In the genomic region with DNA sequence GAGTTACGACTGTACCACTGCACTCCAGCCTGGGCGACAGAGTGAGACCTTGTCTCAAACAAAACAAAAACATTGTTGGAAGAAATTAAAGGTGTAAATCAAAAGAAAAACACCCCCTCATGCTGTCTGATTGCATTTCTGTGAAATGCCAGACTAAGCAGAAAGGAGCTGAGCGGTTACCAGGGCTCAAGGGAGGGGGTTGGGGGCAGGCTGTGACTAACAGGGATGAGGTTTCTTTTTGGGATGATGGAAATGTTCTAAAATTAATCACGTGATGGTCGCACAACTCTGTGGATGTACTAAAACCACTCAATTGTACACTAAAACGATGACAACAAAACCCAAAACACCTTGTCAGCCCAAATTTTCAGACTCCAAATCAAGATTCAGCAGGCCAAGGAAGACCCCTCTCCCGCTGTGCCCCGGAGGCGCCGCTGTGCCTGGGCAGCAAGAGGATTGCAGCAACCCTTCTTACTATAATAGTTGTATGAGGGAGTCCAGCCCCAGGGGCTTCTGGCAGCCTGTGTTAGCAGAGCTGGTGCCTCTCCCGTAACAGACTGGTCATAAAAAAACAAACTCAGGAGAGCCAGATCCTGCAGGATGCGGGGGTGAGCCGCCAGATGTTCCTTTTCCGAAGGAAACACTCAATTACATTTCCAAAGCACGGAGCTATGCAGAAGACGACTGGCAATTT, we compare ENCODE assay signal across 11 cellular contexts. TPM values are rescaled to one million over a fixed set of nuclear protein-coding genes. Genes with fewer than 3 reads are reported as not detected.
A peak's percentile ranks its signal among the peaks of the same experiment; 100 is the strongest.
DNase-seq lines count a peak whose midpoint lies in the region; ATAC-seq and TF ChIP-seq lines count a peak whose summit lies in the region.
"Had no signal": no experiment of that assay in that cellular context is flagged by ENCODE, and none has a peak within 500 bp of the region (broad histone marks: within the 10 kb centered on the region; RNA-seq: fewer than 3 reads in every experiment).

No MANE protein-coding gene starts in this region.

- DNase-seq in IMR-90 (peak; percentile 90), colonic mucosa (no peak), stomach (no peak)
- DNase-seq: activated naive CD4-positive, alpha-beta T cell treated with anti-CD3 and anti-CD28 coated beads, Interleukin-2, amount 10 ng/mL, durations not matched to agents 7 days and 5 days; foreskin melanocyte; naive B cell had no signal

- no peaks in the 10 kb centered on the region for H3K9me3 ChIP-seq in IMR-90 (ENCODE audit: control insufficient read depth, insufficient read depth, low read length)
- H3K9me3 ChIP-seq in colonic mucosa: no peaks in the 10 kb centered on the region
- H3K9me3 ChIP-seq in stomach: no peaks in the 10 kb centered on the region

- H3K14ac ChIP-seq in IMR-90 (replicated peaks; ENCODE audit: low read depth, low read length): peak overlapping the region; percentile 94

- H4K20me1 ChIP-seq in IMR-90 (ENCODE audit: insufficient read depth, low read length): peaks cover 34% of the 10 kb centered on the region

- H3K4me3 ChIP-seq in IMR-90 (ENCODE audit: insufficient read depth, low read depth, low read length) (no peak overlapping the region), colonic mucosa (no peak overlapping the region), stomach (no peak overlapping the region)

- peak overlapping the region; percentile 60 for H2AK9ac ChIP-seq in IMR-90 (replicated peaks; ENCODE audit: low read depth, low read length, poor library complexity)

- TF ChIP-seq POLR2A in IMR-90 (IDR thresholded peaks at IDR 0.05; ENCODE audit: low read depth, low read length) (no peak), stomach (IDR thresholded peaks at IDR 0.05) (no peak)

- H3K18ac ChIP-seq in IMR-90 (ENCODE audit: low read depth, low read length): peak overlapping the region; percentile 53

- POLR2A ChIA-PET in IMR-90 (lab: Charles Lee; ENCODE audit: unreplicated experiment): no interaction called here

- H3K56ac ChIP-seq in IMR-90 (ENCODE audit: extremely low read depth, insufficient read depth, low read length): peak overlapping the region; percentile 68; the same call in 1 of the 2 replicates

- H3K9ac ChIP-seq in IMR-90 (ENCODE audit: low read depth, low read length): peak overlapping the region; percentile 26
- no peak overlapping the region for H3K9ac ChIP-seq in colonic mucosa (ENCODE audit: low read depth in 2 of 2, low read length in 2 of 2)

- H3K27ac ChIP-seq in IMR-90 (ENCODE audit: insufficient read depth, low read length): peak overlapping the region; percentile 69
- peak overlapping the region; percentile 41 for H3K27ac ChIP-seq in colonic mucosa
- H3K27ac ChIP-seq in layer of hippocampus (ENCODE audit: low read depth, low read length): peak overlapping the region; percentile 12
- peak overlapping the region; percentile 4 to 78 (median 57) for H3K27ac ChIP-seq in stomach

- H3K27me3 ChIP-seq in IMR-90 (ENCODE audit: control insufficient read depth, insufficient read depth, low read length): no peaks in the 10 kb centered on the region
- no peaks in the 10 kb centered on the region for H3K27me3 ChIP-seq in colonic mucosa
- no peaks in the 10 kb centered on the region for H3K27me3 ChIP-seq in layer of hippocampus (ENCODE audit: control insufficient read depth, insufficient read depth, low read length)
- no peaks in the 10 kb centered on the region for H3K27me3 ChIP-seq in stomach

- TF ChIP-seq RAD21 in IMR-90 (IDR thresholded peaks at IDR 0.05; ENCODE audit: low read length): no peak; the same call in 1 of the 2 replicates

- peak overlapping the region; percentile 86 for H2BK120ac ChIP-seq in IMR-90 (ENCODE audit: low read depth, low read length)

- H3K4ac ChIP-seq in IMR-90 (ENCODE audit: low read depth, low read length): peak overlapping the region; percentile 94

- WGBS in IMR-90 (ENCODE audit: extremely low coverage in 2 of 2, insufficient read length in 1 of 2), 2 experiments: 0% methylated on average over 6 of the region's 16 CpGs; no CpG with 5 or more reads in 1 of the 2 experiments
- WGBS in stomach, 5 donors: 63 to 81% (median 76%) methylated on average over 16 of the region's 16 CpGs

- peak; percentile 90 for ATAC-seq in IMR-90 (ENCODE audit: low read depth)
- ATAC-seq in GM19328 (IDR thresholded peaks at IDR 0.05; ENCODE audit: unreplicated experiment): no peak
- ATAC-seq in HG02870 (IDR thresholded peaks at IDR 0.05; ENCODE audit: unreplicated experiment): no peak
- no peak for ATAC-seq in HG02852 (IDR thresholded peaks at IDR 0.05; ENCODE audit: unreplicated experiment)
- ATAC-seq in GM18502 (IDR thresholded peaks at IDR 0.05; ENCODE audit: poor library complexity, unreplicated experiment): no peak

- TF ChIP-seq EP300 in stomach (IDR thresholded peaks at IDR 0.05): no peak

- H2BK15ac ChIP-seq in IMR-90 (ENCODE audit: low read depth, low read length): peak overlapping the region; percentile 81; the same call in 2 of the 3 replicates

- peak overlapping the region; percentile 85 for H2BK20ac ChIP-seq in IMR-90 (ENCODE audit: low read depth, low read length)

- H2AFZ ChIP-seq in IMR-90 (replicated peaks; ENCODE audit: low read length, poor library complexity): peak overlapping the region; percentile 36

- H3K79me1 ChIP-seq in IMR-90 (ENCODE audit: low read depth in 1 of 2, low read length in 2 of 2): peaks cover 32 to 78% of the 10 kb centered on the region in 2 experiments; a peak in 3 of 4 replicates

- peak overlapping the region; percentile 17; the same call in 1 of the 2 replicates for H4K5ac ChIP-seq in IMR-90 (ENCODE audit: low read depth, low read length)

- peak overlapping the region; percentile 44 for H2BK5ac ChIP-seq in IMR-90 (ENCODE audit: low read depth, low read length, poor library complexity, severe bottlenecking)

- peak overlapping the region; percentile 65; a peak in 3 of 4 replicates for H4K8ac ChIP-seq in IMR-90 (ENCODE audit: low read depth in 2 of 2, low read length in 2 of 2)

- H3K36me3 ChIP-seq in IMR-90 (ENCODE audit: control insufficient read depth, insufficient read depth, low read length) (peaks cover 44% of the 10 kb centered on the region), colonic mucosa (no peaks in the 10 kb centered on the region), stomach (peaks cover 25 to 94% (median 82%) of the 10 kb centered on the region in 4 donors)

- peak overlapping the region; percentile 78 for H4K91ac ChIP-seq in IMR-90 (ENCODE audit: insufficient read depth, low read depth, low read length)

- BruUV-seq in IMR-90 (replicated peaks; lab: Mats Ljungman, UMichigan): no TSS peak

- peaks cover 34% of the 10 kb centered on the region for H3K9me1 ChIP-seq in IMR-90 (ENCODE audit: insufficient read depth, low read length)

- CTCF ChIA-PET in IMR-90 (lab: Yijun Ruan, JAX): interaction anchor here (1.0 to 2.2 kb wide), 2 partner anchors 33 to 131 kb away, joined by 5 to 11 read pairs; no protein-coding TSS in a partner anchor

- in situ Hi-C loops in IMR-90 (cut with MboI; ENCODE audit: low sequenced_read_pairs): no loop called here

- H3K4me2 ChIP-seq in IMR-90 (ENCODE audit: low read depth, low read length): peak overlapping the region; percentile 35

- H3K23ac ChIP-seq in IMR-90 (ENCODE audit: low read depth, low read length): peak overlapping the region; percentile 88

- dilution Hi-C loops in IMR-90 (cut with HindIII; ENCODE audit: low sequenced_read_pairs, unreplicated experiment): no loop called here

- peak overlapping the region; percentile 85 for H2AK5ac ChIP-seq in IMR-90 (ENCODE audit: low read depth, low read length)

- intact Hi-C loops in IMR-90 (cut with micrococcal nuclease): loop anchor here (1.0 to 2.0 kb wide), 2 partner anchors 27 to 30 kb away; a partner anchor contains a TSS
- intact Hi-C loops in colonic mucosa (cut with DNase I): no loop called here
- intact Hi-C loops in stomach (cut with DNase I; ENCODE audit: low total_unique reads): no loop called here

- peaks cover 32% of the 10 kb centered on the region for H3K4me1 ChIP-seq in IMR-90 (ENCODE audit: control insufficient read depth, insufficient read depth, low read length)
- peaks cover 3% of the 10 kb centered on the region for H3K4me1 ChIP-seq in colonic mucosa
- peaks cover 6 to 77% (median 40%) of the 10 kb centered on the region in 4 donors for H3K4me1 ChIP-seq in stomach

- TF ChIP-seq CTCF in IMR-90 (conservative IDR thresholded peaks at IDR 0.05; ENCODE audit: low read depth, low read length) (no peak), colonic mucosa (IDR thresholded peaks at IDR 0.05) (no peak), stomach (IDR thresholded peaks at IDR 0.05) (no peak)

TF ChIP-seq in IMR-90, 13 proteins besides CTCF, POLR2A, EP300 and RAD21 (continues in another document):
- TF ChIP-seq CEBPB (IDR thresholded peaks at IDR 0.05; ENCODE audit: low read depth, low read length) (peak; percentile 64), FOS (IDR thresholded peaks at IDR 0.05; ENCODE audit: low read depth, low read length) (no peak), MAFK (IDR thresholded peaks at IDR 0.05; ENCODE audit: low read depth, low read length) (peak; percentile 64)

RNA-seq across cellular contexts. Expression of a gene that starts 20.9 kb away (rescaled TPM):
- total RNA-seq in IMR-90 (2012; rRNA removed): 0.54 and 1.4 TPM in 2 replicates
- polyA plus RNA-seq in IMR-90 (2012; rRNA removed): 4.9 and 5.6 TPM in 2 replicates
- polyA plus RNA-seq in IMR-90 (2012; cell fraction: cytosol; rRNA removed): 2.2 and 2.4 TPM in 2 replicates
- polyA plus RNA-seq in IMR-90 (2012; cell fraction: nucleus; rRNA removed; ENCODE audit: low replicate concordance): 34.4 and 78.7 TPM in 2 replicates
- 10 to 100 TPM in 1 of 2 donors, 1 to 10 TPM in 1; 9.3 to 15.0 TPM for total RNA-seq in colonic mucosa
- total RNA-seq in stomach: 100 to 1,000 TPM in 1 of 5 donors, 10 to 100 TPM in 4; 27.2 to 143 (median 54.8) TPM
- 10 to 100 TPM; 34.5 to 50.4 (median 44.0) TPM for polyA plus RNA-seq in stomach

RNA-seq across cellular contexts. Expression of a gene that starts 30.3 kb away (rescaled TPM):
- total RNA-seq in IMR-90 (2012; rRNA removed): 1.4 and 1.7 TPM in 2 replicates
- polyA plus RNA-seq in IMR-90 (2012; rRNA removed): 3.1 TPM in 2 replicates
- polyA plus RNA-seq in IMR-90 (2012; cell fraction: cytosol; rRNA removed): 2.2 and 3.0 TPM in 2 replicates
- polyA plus RNA-seq in IMR-90 (2012; cell fraction: nucleus; rRNA removed; ENCODE audit: low replicate concordance): 27.6 and 28.8 TPM in 2 replicates
- total RNA-seq in colonic mucosa: 1 to 10 TPM; 4.0 to 4.7 TPM
- total RNA-seq in stomach: 10 to 100 TPM in 3 of 5 donors, 1 to 10 TPM in 2; 3.6 to 60.8 (median 13.8) TPM
- 1 to 10 TPM; 4.3 to 5.0 (median 4.7) TPM for polyA plus RNA-seq in stomach

RNA-seq across cellular contexts. Expression of a gene that starts 31.3 kb away (rescaled TPM):
- total RNA-seq in IMR-90 (2012; rRNA removed) (297 and 375 TPM in 2 replicates), colonic mucosa (100 to 1,000 TPM; 188 to 228 TPM), stomach (100 to 1,000 TPM in 4 of 5 donors, 10 to 100 TPM in 1; 22.2 to 474 (median 130) TPM)
- polyA plus RNA-seq in IMR-90 (2012; rRNA removed) (1,140 and 1,276 TPM in 2 replicates), stomach (100 to 1,000 TPM; 490 to 524 (median 492) TPM)
- 644 and 1,099 TPM in 2 replicates for polyA plus RNA-seq in IMR-90 (2012; cell fraction: cytosol; rRNA removed)
- 285 and 599 TPM in 2 replicates for polyA plus RNA-seq in IMR-90 (2012; cell fraction: nucleus; rRNA removed; ENCODE audit: low replicate concordance)

RNA-seq across cellular contexts. Expression of a gene that starts 43.0 kb away (rescaled TPM):
- total RNA-seq in IMR-90 (2012; rRNA removed): 42.5 and 46.7 TPM in 2 replicates
- 111 and 165 TPM in 2 replicates for polyA plus RNA-seq in IMR-90 (2012; rRNA removed)
- polyA plus RNA-seq in IMR-90 (2012; cell fraction: cytosol; rRNA removed): 75.6 and 136 TPM in 2 replicates
- 170 and 215 TPM in 2 replicates for polyA plus RNA-seq in IMR-90 (2012; cell fraction: nucleus; rRNA removed; ENCODE audit: low replicate concordance)
- total RNA-seq in colonic mucosa: 10 to 100 TPM; 52.1 to 62.7 TPM
- total RNA-seq in stomach: 100 to 1,000 TPM in 2 of 5 donors, 10 to 100 TPM in 3; 28.6 to 235 (median 85.9) TPM
- 10 to 100 TPM; 27.7 to 34.4 (median 31.2) TPM for polyA plus RNA-seq in stomach

Comparison
In these comparisons a context has a peak if more than half of its experiments do, and no peak if none do; other contexts are left out.
1. H3K27ac ChIP-seq: peak in every context shown above with its lines; median percentile 69 in IMR-90; 57 in stomach; 41 in colonic mucosa; 12 in layer of hippocampus.